In genomic region chr1:181483084-181483559, GRCh38 we compare ENCODE assay signal across 8 cellular contexts. TPM values are rescaled to one million over a fixed set of nuclear protein-coding genes. Genes with fewer than 3 reads are reported as not detected.
DNase-seq lines count a peak whose midpoint lies in the region; ATAC-seq and TF ChIP-seq lines count a peak whose summit lies in the region.

Gene CACNA1E, plus strand, starts transcription at chr1:181483517. Its CDS starts 228 bp downstream, at chr1:181483745.

- 1% methylated on average over 12 of the region's 12 CpGs for WGBS in mesenchymal stem cell
- 6% methylated on average over 12 of the region's 12 CpGs for WGBS in thymus

- no peaks in the 10 kb centered on the region for H3K9me3 Mint-ChIP-seq in activated naive CD4-positive, alpha-beta T cell treated with anti-CD3 and anti-CD28 coated beads for 36 hours

- H2AFZ ChIP-seq in mesenchymal stem cell (ENCODE audit: low read depth, low read length), result peak within 1 kb of the TSS; percentile 56

- H3K27me3 ChIP-seq in mesenchymal stem cell (ENCODE audit: control insufficient read depth in 1 of 2, insufficient read depth in 1 of 2, low read length in 2 of 2) (peaks cover 88 to 93% of the 10 kb centered on the region in 2 experiments), thymus (ENCODE audit: control insufficient read depth, insufficient read depth) (peaks cover 62% of the 10 kb centered on the region)

- no peak within 1 kb of the TSS for H3K27ac ChIP-seq in mesenchymal stem cell (ENCODE audit: low read length, poor library complexity, severe bottlenecking)
- no peak within 1 kb of the TSS for H3K27ac ChIP-seq in thymus (ENCODE audit: low read depth)

- DNase-seq in activated naive CD4-positive, alpha-beta T cell treated with anti-CD3 and anti-CD28 coated beads for 36 hours, result no peak
- DNase-seq in activated naive CD4-positive, alpha-beta T cell treated with Interleukin-2 at 50 U/mL for 16 hours, result no peak
- DNase-seq in astrocyte of the cerebellum (ENCODE audit: low read depth), result no peak
- DNase-seq in mesenchymal stem cell, result no peak

- no peak within 1 kb of the TSS for H2AK5ac ChIP-seq in mesenchymal stem cell (ENCODE audit: low read length, severe bottlenecking)

- H3K4me1 Mint-ChIP-seq in activated naive CD4-positive, alpha-beta T cell treated with anti-CD3 and anti-CD28 coated beads for 36 hours (ENCODE audit: low read depth), result peaks cover 20% of the 10 kb centered on the region

- no peak within 1 kb of the TSS for H2BK120ac ChIP-seq in mesenchymal stem cell (ENCODE audit: low read depth, low read length)

- TF ChIP-seq CTCF in astrocyte of the cerebellum (IDR thresholded peaks at IDR 0.05; ENCODE audit: low read depth, low read length, missing control alignments), result no peak

- no peak within 1 kb of the TSS for H2BK12ac ChIP-seq in mesenchymal stem cell (ENCODE audit: low read length in 2 of 2)

- no peak within 1 kb of the TSS for H2BK5ac ChIP-seq in mesenchymal stem cell (ENCODE audit: low read depth, low read length, poor library complexity, severe bottlenecking)

- peak within 1 kb of the TSS; percentile 61 for H3K4me3 Mint-ChIP-seq in activated naive CD4-positive, alpha-beta T cell treated with anti-CD3 and anti-CD28 coated beads for 36 hours

- H3K4me3 ChIP-seq in astrocyte of the cerebellum (ENCODE audit: low read depth, low read length) (peak within 1 kb of the TSS; percentile 12), mesenchymal stem cell (ENCODE audit: insufficient read depth in 1 of 2, low read depth in 1 of 2, low read length in 2 of 2) (peak within 1 kb of the TSS; percentile 12 to 60), thymus (ENCODE audit: low read length) (peak within 1 kb of the TSS; percentile 9)

- H4K91ac ChIP-seq in mesenchymal stem cell (ENCODE audit: low read length), result no peak within 1 kb of the TSS

- no peak for ATAC-seq in GM18858 (IDR thresholded peaks at IDR 0.05; ENCODE audit: unreplicated experiment)
- no peak for ATAC-seq in HG03457 (IDR thresholded peaks at IDR 0.05; ENCODE audit: unreplicated experiment)
- no peak for ATAC-seq in GM21515 (IDR thresholded peaks at IDR 0.05; ENCODE audit: unreplicated experiment)

- no peak within 1 kb of the TSS for H3K18ac ChIP-seq in mesenchymal stem cell (ENCODE audit: low read depth in 1 of 2, low read length in 2 of 2)

- H3K79me1 ChIP-seq in mesenchymal stem cell (replicated peaks; ENCODE audit: low read length, poor library complexity, severe bottlenecking), result no peaks in the 10 kb centered on the region

- intact Hi-C loops in activated naive CD4-positive, alpha-beta T cell treated with anti-CD3 and anti-CD28 coated beads for 36 hours (cut with micrococcal nuclease), result no loop called here

- peak within 1 kb of the TSS; percentile 7 for H3K4me2 ChIP-seq in mesenchymal stem cell (ENCODE audit: low read length, poor library complexity, severe bottlenecking)

- no peaks in the 10 kb centered on the region for H3K36me3 ChIP-seq in mesenchymal stem cell (ENCODE audit: control insufficient read depth in 1 of 2, insufficient read depth in 2 of 2, low read depth in 1 of 2, low read length in 2 of 2)
- no peaks in the 10 kb centered on the region for H3K36me3 ChIP-seq in thymus (ENCODE audit: control insufficient read depth, insufficient read depth)

- peaks cover 8% of the 10 kb centered on the region for H3K4me1 ChIP-seq in mesenchymal stem cell (ENCODE audit: control insufficient read depth, insufficient read depth, low read depth, low read length)
- H3K4me1 ChIP-seq in thymus (ENCODE audit: control insufficient read depth, insufficient read depth, low read length), result no peaks in the 10 kb centered on the region

- no peak within 1 kb of the TSS for H3K27ac Mint-ChIP-seq in activated naive CD4-positive, alpha-beta T cell treated with anti-CD3 and anti-CD28 coated beads for 36 hours

- CTCF ChIA-PET in activated naive CD4-positive, alpha-beta T cell treated with anti-CD3 and anti-CD28 coated beads for 36 hours (lab: Charles Lee), result interaction anchor here (0.6 to 1.0 kb wide), 2 partner anchors 572 to 880 kb away, joined by 3 to 7 read pairs; no protein-coding TSS in a partner anchor

- in situ Hi-C loops in astrocyte of the cerebellum (cut with HindIII; ENCODE audit: low sequenced_read_pairs), result no loop called here

- no peak within 1 kb of the TSS for H3K4ac ChIP-seq in mesenchymal stem cell (ENCODE audit: low read depth in 1 of 2, low read length in 2 of 2)

- H3K14ac ChIP-seq in mesenchymal stem cell (ENCODE audit: low read length in 2 of 2), result no peak within 1 kb of the TSS

- no peak within 1 kb of the TSS for H4K8ac ChIP-seq in mesenchymal stem cell (ENCODE audit: low read length)

- no peaks in the 10 kb centered on the region for H3K36me3 Mint-ChIP-seq in activated naive CD4-positive, alpha-beta T cell treated with anti-CD3 and anti-CD28 coated beads for 36 hours (ENCODE audit: low read depth)

- no peaks in the 10 kb centered on the region for H3K9me3 ChIP-seq in mesenchymal stem cell (ENCODE audit: control insufficient read depth, low read length)
- H3K9me3 ChIP-seq in thymus (ENCODE audit: control insufficient read depth), result no peaks in the 10 kb centered on the region

- H2BK15ac ChIP-seq in mesenchymal stem cell (ENCODE audit: low read depth, poor library complexity, severe bottlenecking), result no peak within 1 kb of the TSS

- H3K27me3 Mint-ChIP-seq in activated naive CD4-positive, alpha-beta T cell treated with anti-CD3 and anti-CD28 coated beads for 36 hours (ENCODE audit: low read depth), result peaks cover 57% of the 10 kb centered on the region

- no peak within 1 kb of the TSS for H3K9ac ChIP-seq in mesenchymal stem cell (ENCODE audit: low read length)

- H3K23ac ChIP-seq in mesenchymal stem cell (ENCODE audit: low read length in 2 of 2), result no peak within 1 kb of the TSS

RNA-seq across cellular contexts. Expression of gene CACNA1E, which starts in this region (rescaled TPM):
- not detected for total RNA-seq in activated naive CD4-positive, alpha-beta T cell treated with anti-CD3 and anti-CD28 coated beads for 36 hours
- not detected for polyA plus RNA-seq in mesenchymal stem cell (2013, experiment 1 of 2)
- not detected for polyA plus RNA-seq in mesenchymal stem cell (2013, experiment 2 of 2)
- 0.09 TPM for polyA plus RNA-seq in thymus
